Comparison of ENCODE assay signal across 1 cellular context in genomic region chr5:172020110-172020786, GRCh38.
TF ChIP-seq lines count a peak whose summit lies in the region.

No MANE protein-coding gene starts in this region.

TF ChIP-seq in HEK293, 187 proteins besides CTCF, POLR2A, EP300 and RAD21 (continued from another document):
- TF ChIP-seq, protein P1, sequence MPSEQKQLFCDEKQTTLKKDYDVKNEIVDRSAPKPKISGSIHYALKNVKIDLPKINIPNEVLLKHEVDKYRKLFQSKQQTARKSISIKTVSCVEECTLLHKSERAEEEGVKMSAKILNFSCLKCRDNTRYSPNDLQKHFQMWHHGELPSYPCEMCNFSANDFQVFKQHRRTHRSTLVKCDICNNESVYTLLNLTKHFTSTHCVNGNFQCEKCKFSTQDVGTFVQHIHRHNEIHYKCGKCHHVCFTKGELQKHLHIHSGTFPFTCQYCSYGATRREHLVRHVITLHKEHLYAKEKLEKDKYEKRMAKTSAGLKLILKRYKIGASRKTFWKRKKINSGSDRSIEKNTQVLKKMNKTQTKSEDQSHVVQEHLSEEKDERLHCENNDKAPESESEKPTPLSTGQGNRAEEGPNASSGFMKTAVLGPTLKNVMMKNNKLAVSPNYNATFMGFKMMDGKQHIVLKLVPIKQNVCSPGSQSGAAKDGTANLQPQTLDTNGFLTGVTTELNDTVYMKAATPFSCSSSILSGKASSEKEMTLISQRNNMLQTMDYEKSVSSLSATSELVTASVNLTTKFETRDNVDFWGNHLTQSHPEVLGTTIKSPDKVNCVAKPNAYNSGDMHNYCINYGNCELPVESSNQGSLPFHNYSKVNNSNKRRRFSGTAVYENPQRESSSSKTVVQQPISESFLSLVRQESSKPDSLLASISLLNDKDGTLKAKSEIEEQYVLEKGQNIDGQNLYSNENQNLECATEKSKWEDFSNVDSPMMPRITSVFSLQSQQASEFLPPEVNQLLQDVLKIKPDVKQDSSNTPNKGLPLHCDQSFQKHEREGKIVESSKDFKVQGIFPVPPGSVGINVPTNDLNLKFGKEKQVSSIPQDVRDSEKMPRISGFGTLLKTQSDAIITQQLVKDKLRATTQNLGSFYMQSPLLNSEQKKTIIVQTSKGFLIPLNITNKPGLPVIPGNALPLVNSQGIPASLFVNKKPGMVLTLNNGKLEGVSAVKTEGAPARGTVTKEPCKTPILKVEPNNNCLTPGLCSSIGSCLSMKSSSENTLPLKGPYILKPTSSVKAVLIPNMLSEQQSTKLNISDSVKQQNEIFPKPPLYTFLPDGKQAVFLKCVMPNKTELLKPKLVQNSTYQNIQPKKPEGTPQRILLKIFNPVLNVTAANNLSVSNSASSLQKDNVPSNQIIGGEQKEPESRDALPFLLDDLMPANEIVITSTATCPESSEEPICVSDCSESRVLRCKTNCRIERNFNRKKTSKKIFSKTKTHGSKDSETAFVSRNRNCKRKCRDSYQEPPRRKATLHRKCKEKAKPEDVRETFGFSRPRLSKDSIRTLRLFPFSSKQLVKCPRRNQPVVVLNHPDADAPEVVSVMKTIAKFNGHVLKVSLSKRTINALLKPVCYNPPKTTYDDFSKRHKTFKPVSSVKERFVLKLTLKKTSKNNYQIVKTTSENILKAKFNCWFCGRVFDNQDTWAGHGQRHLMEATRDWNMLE (tag by site-specific recombination; conservative IDR thresholded peaks at IDR 0.05; ENCODE audit: low read depth): peak; percentile 53; the same call in 1 of the 2 replicates
- TF ChIP-seq ZNF426 (tag by site-specific recombination; IDR thresholded peaks at IDR 0.05) (peak; percentile 41), ZNF140 (tag by site-specific recombination; IDR thresholded peaks at IDR 0.05) (peak; percentile 15; the same call in 1 of the 2 replicates), ZNF623 (tag by site-specific recombination; IDR thresholded peaks at IDR 0.05) (0 out of 2 replicates have a peak, but pooled peaks have one; percentile 14)
